Comparison of ENCODE assay signal across 24 cellular contexts in genomic region chr5:92544042-92544441, GRCh38.
DNase-seq lines count a peak whose midpoint lies in the region; ATAC-seq and TF ChIP-seq lines count a peak whose summit lies in the region.
"Had no signal": no experiment of that assay in that cellular context is flagged by ENCODE, and none has a peak within 500 bp of the region (broad histone marks: within the 10 kb centered on the region; RNA-seq: fewer than 3 reads in every experiment).

No MANE protein-coding gene starts in this region.

- no peaks in the 10 kb centered on the region for H3K9me3 Mint-ChIP-seq in chondrocyte (ENCODE audit: low read depth)
- H3K9me3 Mint-ChIP-seq: mesothelial cell of epicardium had no signal

- peak overlapping the region; percentile 80 for H3K27ac Mint-ChIP-seq in chondrocyte (ENCODE audit: unreplicated experiment)
- H3K27ac Mint-ChIP-seq: activated T-cell treated with anti-CD3 and anti-CD28 coated beads, Interleukin-2, amount 50 U/mL, for 24 hours; CD8-positive, alpha-beta memory T cell; mesothelial cell of epicardium; natural killer cell had no signal

- in situ Hi-C loops in GM23248 (cut with MboI): no loop called here

- H3K4me3 Mint-ChIP-seq in chondrocyte (ENCODE audit: unreplicated experiment): no peak overlapping the region
- H3K4me3 Mint-ChIP-seq: activated T-cell treated with anti-CD3 and anti-CD28 coated beads, Interleukin-2, amount 50 U/mL, for 24 hours; CD8-positive, alpha-beta memory T cell; central memory CD8-positive, alpha-beta T cell; mesothelial cell of epicardium; natural killer cell had no signal

- H3K27me3 Mint-ChIP-seq in chondrocyte (ENCODE audit: low read depth): no peaks in the 10 kb centered on the region
- H3K27me3 Mint-ChIP-seq: activated T-cell treated with anti-CD3 and anti-CD28 coated beads, Interleukin-2, amount 50 U/mL, for 24 hours; CD8-positive, alpha-beta memory T cell; central memory CD8-positive, alpha-beta T cell had no signal

- peaks cover 55% of the 10 kb centered on the region for H3K4me1 Mint-ChIP-seq in chondrocyte (ENCODE audit: low read depth)
- H3K4me1 Mint-ChIP-seq: CD8-positive, alpha-beta memory T cell; central memory CD8-positive, alpha-beta T cell; natural killer cell had no signal

- H3K9me3 ChIP-seq in GM23248 (ENCODE audit: low read depth) (no peaks in the 10 kb centered on the region), skeletal muscle satellite cell (replicated peaks; ENCODE audit: low read length) (no peaks in the 10 kb centered on the region), heart left ventricle (peaks cover 0 to 3% (median 0%) of the 10 kb centered on the region in 12 donors)

- DNase-seq in GM23248: peak; percentile 42
- DNase-seq in chondrocyte (ENCODE audit: low spot score): no peak
- DNase-seq in iris pigment epithelial cell (ENCODE audit: low read depth): peak; percentile 52
- DNase-seq in heart left ventricle: no peak
- no peak for DNase-seq in NCI-H82 (lab: John Stamatoyannopoulos, UW)
- DNase-seq: activated CD4-positive, CD25-positive, alpha-beta regulatory T cell treated with anti-CD3 and anti-CD28 coated beads, Interleukin-2, amount 50 U/mL, for 72 hours; activated naive CD4-positive, alpha-beta T cell; activated T-cell treated with anti-CD3 and anti-CD28 coated beads, Interleukin-2, amount 50 U/mL, for 24 hours; amygdala; CD8-positive, alpha-beta memory T cell; H7; KG1; MV-4-11; natural killer cell; NCI-H187 treated with DMSO at 0.1 percent for 48 hours; NCI-H748 treated with DMSO at 0.1 percent for 48 hours; PC-3; SHP77 had no signal

- no peak for TF ChIP-seq CTCF in chondrocyte (IDR thresholded peaks at IDR 0.05)
- TF ChIP-seq CTCF in heart left ventricle (IDR thresholded peaks at IDR 0.05): no peak

- H3K4me3 ChIP-seq in GM23248: 0 out of 2 replicates have a peak overlapping the region, but pooled peaks have one; percentile 12
- no peak overlapping the region for H3K4me3 ChIP-seq in skeletal muscle satellite cell (ENCODE audit: low read length)
- H3K4me3 ChIP-seq in heart left ventricle: no peak overlapping the region

- peak overlapping the region; percentile 49 for H2AFZ ChIP-seq in GM23248

- no peaks in the 10 kb centered on the region for H3K9me2 ChIP-seq in GM23248 (ENCODE audit: insufficient read depth)

- peaks cover 28% of the 10 kb centered on the region for H3F3A ChIP-seq in GM23248 (ENCODE audit: insufficient read depth)

- H3K36me3 Mint-ChIP-seq in chondrocyte (ENCODE audit: low read depth): no peaks in the 10 kb centered on the region
- H3K36me3 Mint-ChIP-seq: CD8-positive, alpha-beta memory T cell; mesothelial cell of epicardium; natural killer cell had no signal

- 12 to 24% methylated on average over 3 of the region's 3 CpGs for WGBS in GM23248 (ENCODE audit: low coverage in 1 of 2, low lambda C conversion rate in 2 of 2, missing lambda C conversion rate in 2 of 2), 2 experiments
- WGBS in heart left ventricle, 4 donors: 68 to 81% (median 77%) methylated on average over 3 of the region's 3 CpGs

- H3K4me2 ChIP-seq in GM23248 (ENCODE audit: unreplicated experiment) (peak overlapping the region; percentile 49), skeletal muscle satellite cell (ENCODE audit: low read length) (no peak overlapping the region)

- no peaks in the 10 kb centered on the region for H4K20me1 ChIP-seq in GM23248 (ENCODE audit: insufficient read depth)

- no peaks in the 10 kb centered on the region for H3K79me2 ChIP-seq in GM23248 (ENCODE audit: insufficient read depth)

- intact Hi-C loops in heart left ventricle (cut with DNase I): no loop called here

- ATAC-seq in heart left ventricle: no peak
- no peak for ATAC-seq in HG02798 (IDR thresholded peaks at IDR 0.05; ENCODE audit: poor library complexity, unreplicated experiment)
- ATAC-seq: left lobe of liver, natural killer cell, PC-3, sciatic nerve had no signal

- H3K27ac ChIP-seq in GM23248: peak overlapping the region; percentile 47
- H3K27ac ChIP-seq in heart left ventricle: no peak overlapping the region

- no peaks in the 10 kb centered on the region for H3K27me3 ChIP-seq in GM23248 (replicated peaks; ENCODE audit: insufficient read depth)
- no peaks in the 10 kb centered on the region for H3K27me3 ChIP-seq in skeletal muscle satellite cell (ENCODE audit: control insufficient read depth, insufficient read depth, low read length)
- H3K27me3 ChIP-seq in heart left ventricle: no peaks in the 10 kb centered on the region

- H3K36me3 ChIP-seq in GM23248 (ENCODE audit: low read depth) (no peaks in the 10 kb centered on the region), skeletal muscle satellite cell (ENCODE audit: insufficient read depth, low read length) (no peaks in the 10 kb centered on the region), heart left ventricle (no peaks in the 10 kb centered on the region)

- H3K4me1 ChIP-seq in GM23248 (ENCODE audit: insufficient read depth) (peaks cover 25% of the 10 kb centered on the region), skeletal muscle satellite cell (ENCODE audit: control insufficient read depth, insufficient read depth, low read length) (peaks cover 19% of the 10 kb centered on the region), heart left ventricle (no peaks in the 10 kb centered on the region)

- no peak for TF ChIP-seq POLR2A in heart left ventricle (IDR thresholded peaks at IDR 0.05)

- peak overlapping the region; percentile 13; the same call in 1 of the 2 replicates for H3K9ac ChIP-seq in GM23248
- peak overlapping the region; percentile 39 for H3K9ac ChIP-seq in skeletal muscle satellite cell (ENCODE audit: low read depth, low read length)

Comparison
In these comparisons a context has a peak if more than half of its experiments do, and no peak if none do; other contexts are left out.
1. DNase-seq: peak in GM23248 (single experiment) and iris pigment epithelial cell (single experiment); none in chondrocyte (single experiment), heart left ventricle (0 of 5) and NCI-H82 (single experiment).